29 cellular contexts compared by ENCODE assay signal in genomic region chr11:49202287-49202976, GRCh38. TPM values are rescaled to one million over a fixed set of nuclear protein-coding genes. Genes with fewer than 3 reads are reported as not detected.
"Had no signal": no experiment of that assay in that cellular context is flagged by ENCODE, and none has a peak within 500 bp of the region (broad histone marks: within the 10 kb centered on the region; RNA-seq: fewer than 3 reads in every experiment).

No MANE protein-coding gene starts in this region.

- H3K36me3 ChIP-seq: cardiac muscle cell, heart left ventricle, lower lobe of right lung, upper lobe of left lung had no signal

- H3K4me1 ChIP-seq: body of pancreas, heart left ventricle, lower lobe of right lung, parathyroid adenoma, upper lobe of left lung had no signal

- H3K9ac ChIP-seq: parathyroid adenoma had no signal

- H3K9me3 ChIP-seq: body of pancreas, heart left ventricle, lower lobe of right lung, upper lobe of left lung had no signal

- H3K27ac ChIP-seq: body of pancreas, cardiac muscle cell, heart left ventricle, lower lobe of right lung, parathyroid adenoma, upper lobe of left lung had no signal

- H3K4me3 ChIP-seq: body of pancreas, cardiac muscle cell, heart left ventricle, lower lobe of right lung, upper lobe of left lung had no signal

- H3K27me3 ChIP-seq: body of pancreas, cardiac muscle cell, heart left ventricle, upper lobe of left lung had no signal

- ATAC-seq: activated CD8-positive, alpha-beta T cell treated with anti-CD3 and anti-CD28 coated beads, Interleukin-2, amount 10 ng/mL, durations not matched to agents 7 days and 5 days; activated naive CD4-positive, alpha-beta T cell treated with anti-CD3 and anti-CD28 coated beads, Interleukin-2, amount 50 U/mL, for 72 hours; activated T-cell treated with anti-CD3 and anti-CD28 coated beads, Interleukin-2, amount 50 U/mL, for 72 hours; body of pancreas; esophagus mucosa; heart left ventricle; lower lobe of right lung; naive thymus-derived CD8-positive, alpha-beta T cell; right cardiac atrium; WTC11 had no signal

- DNase-seq: activated CD4-positive, alpha-beta T cell treated with anti-CD3 and anti-CD28 coated beads for 1 hour; activated CD4-positive, alpha-beta T cell treated with anti-CD3 and anti-CD28 coated beads, Interleukin-2, amount 10 ng/mL, durations not matched to agents 7 days and 5 days; activated CD8-positive, alpha-beta T cell treated with anti-CD3 and anti-CD28 coated beads, Interleukin-2, amount 10 ng/mL, durations not matched to agents 7 days and 5 days; activated naive CD4-positive, alpha-beta T cell; activated T-cell treated with anti-CD3 and anti-CD28 coated beads for 4 hours; activated T-cell treated with anti-CD3 and anti-CD28 coated beads, Interleukin-2, amount 50 U/mL, for 72 hours; aorta; body of pancreas; cortex of kidney; endodermal cell; foreskin fibroblast; heart left ventricle; immature natural killer cell; kidney; lower lobe of right lung; mesenchymal stem cell; naive thymus-derived CD8-positive, alpha-beta T cell; nucleus accumbens; right cardiac atrium; stimulated activated CD4-positive, alpha-beta T cell treated with anti-CD3 and anti-CD28 coated beads, Interleukin-2, amount 100 ng/mL, for 48 hours; stimulated activated naive CD4-positive, alpha-beta T cell treated with Interleukin-2 at 50 U/mL for 16 hours; T-helper 2 cell; upper lobe of left lung had no signal

RNA-seq across cellular contexts. Expression of gene FOLH1, which starts 6.0 kb away (rescaled TPM):
- total RNA-seq: activated CD4-positive, alpha-beta T cell treated with anti-CD3 and anti-CD28 coated beads, Interleukin-2, amount 10 ng/mL, durations not matched to agents 7 days and 5 days; activated CD8-positive, alpha-beta T cell treated with anti-CD3 and anti-CD28 coated beads, Interleukin-2, amount 10 ng/mL, durations not matched to agents 7 days and 5 days; activated naive CD4-positive, alpha-beta T cell treated with anti-CD3 and anti-CD28 coated beads, Interleukin-2, amount 50 U/mL, for 72 hours; activated T-cell treated with anti-CD3 and anti-CD28 coated beads, Interleukin-2, amount 50 U/mL, for 72 hours; cardiac muscle cell; naive thymus-derived CD8-positive, alpha-beta T cell; neural crest cell; WTC11 had no signal
- polyA plus RNA-seq: cardiac muscle cell; immature natural killer cell; naive thymus-derived CD8-positive, alpha-beta T cell had no signal
